ENCODE assay signal across 15 cellular contexts in the genomic region with DNA sequence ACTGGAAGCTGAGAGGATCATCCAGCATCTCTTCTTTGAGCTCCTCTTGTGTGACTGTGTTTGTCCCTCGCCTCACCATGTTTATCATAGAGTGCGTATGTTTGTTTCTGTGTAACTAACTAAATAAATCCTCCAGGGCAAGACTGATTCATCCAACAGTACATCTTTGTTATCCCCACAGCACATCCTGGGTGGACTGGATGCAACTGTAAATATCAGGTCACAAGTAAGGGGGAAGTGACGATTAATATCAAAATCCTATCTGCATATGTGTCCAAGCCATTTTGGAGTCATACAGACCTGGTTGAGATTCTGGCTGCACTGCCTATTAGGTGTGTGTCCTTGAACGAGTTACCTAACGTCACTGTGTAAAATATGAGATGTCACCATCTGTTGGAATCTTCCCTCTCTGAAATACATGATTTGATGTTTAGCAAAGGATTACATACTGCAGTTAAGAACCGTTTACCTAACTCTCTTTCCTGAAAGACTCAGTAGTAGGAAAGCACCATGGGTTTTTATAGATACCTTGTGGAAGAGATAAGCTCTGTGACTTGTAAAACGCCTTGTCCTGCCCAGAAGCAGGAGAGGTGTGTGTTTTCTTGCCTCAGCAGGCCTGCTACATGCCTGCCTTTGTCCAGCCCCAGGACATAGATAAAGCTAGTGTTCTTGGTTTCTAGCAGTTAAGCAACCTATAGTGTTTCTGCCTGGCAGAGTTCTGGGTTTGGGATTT. TPM values are rescaled to one million over a fixed set of nuclear protein-coding genes. Genes with fewer than 3 reads are reported as not detected.
DNase-seq lines count a peak whose midpoint lies in the region; ATAC-seq, FAIRE-seq and TF ChIP-seq lines count a peak whose summit lies in the region.
"Had no signal": no experiment of that assay in that cellular context is flagged by ENCODE, and none has a peak within 500 bp of the region (broad histone marks: within the 10 kb centered on the region; RNA-seq: fewer than 3 reads in every experiment).

No MANE protein-coding gene starts in this region.

- H3K9ac ChIP-seq in Karpas-422 (ENCODE audit: low read length): no peak overlapping the region

- H3K79me2 ChIP-seq in Karpas-422 (ENCODE audit: low read length): peaks cover 78% of the 10 kb centered on the region

- no peak overlapping the region for H3K27ac ChIP-seq in CD4-positive, CD25-positive, alpha-beta regulatory T cell (ENCODE audit: insufficient read depth, low read length, poor library complexity, severe bottlenecking)
- H3K27ac ChIP-seq in Karpas-422 (ENCODE audit: low read length): 0 out of 2 replicates have a peak overlapping the region, but pooled peaks have one; percentile 6

- no peak for DNase-seq in CD4-positive, CD25-positive, alpha-beta regulatory T cell
- DNase-seq in Karpas-422: no peak
- DNase-seq in bronchial epithelial cell (ENCODE audit: low read depth): peak; percentile 97
- DNase-seq in nephron progenitor cell: no peak
- DNase-seq in CD1c-positive myeloid dendritic cell (ENCODE audit: extremely low spot score): no peak
- no peak for DNase-seq in activated CD4-positive, alpha-beta T cell treated with anti-CD3 and anti-CD28 coated beads for 48 hours
- no peak for DNase-seq in SIG-M5 (lab: John Stamatoyannopoulos, UW)
- DNase-seq: activated CD4-positive, alpha-beta memory T cell treated with anti-CD3 and anti-CD28 coated beads, Interleukin-2, amount 10 ng/mL, durations not matched to agents 7 days and 5 days; activated naive CD8-positive, alpha-beta T cell treated with anti-CD3 and anti-CD28 coated beads for 36 hours; H7; hippocampal formation; KBM-7; NCI-H446 had no signal

- no peak for ATAC-seq in CD4-positive, CD25-positive, alpha-beta regulatory T cell (ENCODE audit: low read depth in 2 of 2)
- no peak for ATAC-seq in GM21447 (IDR thresholded peaks at IDR 0.05; ENCODE audit: unreplicated experiment)

- no peak overlapping the region for H3K4me3 ChIP-seq in CD4-positive, CD25-positive, alpha-beta regulatory T cell (ENCODE audit: low read depth, low read length)
- H3K4me3 ChIP-seq in Karpas-422 (ENCODE audit: low read length) (no peak overlapping the region), bronchial epithelial cell (ENCODE audit: low read depth, low read length) (no peak overlapping the region)

- no peak for FAIRE-seq in bronchial epithelial cell (lab: Jason Lieb, UNC)

- H3K9me3 Mint-ChIP-seq in CD4-positive, CD25-positive, alpha-beta regulatory T cell: peaks cover 0 to 1% (median 0%) of the 10 kb centered on the region in 7 donors
- no peaks in the 10 kb centered on the region for H3K9me3 Mint-ChIP-seq in nephron progenitor cell
- H3K9me3 Mint-ChIP-seq: activated CD4-positive, alpha-beta memory T cell treated with anti-CD3 and anti-CD28 coated beads, Interleukin-2, amount 10 ng/mL, durations not matched to agents 7 days and 5 days; activated naive CD8-positive, alpha-beta T cell treated with anti-CD3 and anti-CD28 coated beads for 36 hours had no signal

- no peaks in the 10 kb centered on the region for H3K9me3 ChIP-seq in CD4-positive, CD25-positive, alpha-beta regulatory T cell (ENCODE audit: control insufficient read depth in 2 of 2, low read length in 2 of 2)
- H3K9me3 ChIP-seq in Karpas-422 (ENCODE audit: low read length): no peaks in the 10 kb centered on the region

- H3K27me3 ChIP-seq in CD4-positive, CD25-positive, alpha-beta regulatory T cell (ENCODE audit: control insufficient read depth, insufficient read depth, low read length): no peaks in the 10 kb centered on the region
- H3K27me3 ChIP-seq in Karpas-422 (ENCODE audit: low read length): no peaks in the 10 kb centered on the region
- H3K27me3 ChIP-seq in bronchial epithelial cell (ENCODE audit: control insufficient read depth, insufficient read depth, low read length): no peaks in the 10 kb centered on the region

- peaks cover 7% of the 10 kb centered on the region for H3K4me1 ChIP-seq in CD4-positive, CD25-positive, alpha-beta regulatory T cell (ENCODE audit: control insufficient read depth, insufficient read depth, low read length, poor library complexity, severe bottlenecking)
- peaks cover 34% of the 10 kb centered on the region for H3K4me1 ChIP-seq in Karpas-422 (ENCODE audit: low read length)

- no peak overlapping the region for H2AFZ ChIP-seq in Karpas-422 (ENCODE audit: low read length)

- peaks cover 21% of the 10 kb centered on the region for H3K36me3 Mint-ChIP-seq in CD4-positive, CD25-positive, alpha-beta regulatory T cell
- H3K36me3 Mint-ChIP-seq in nephron progenitor cell (ENCODE audit: low read depth): peaks cover 14% of the 10 kb centered on the region

- no peak overlapping the region for H3K4me2 ChIP-seq in Karpas-422 (ENCODE audit: low read depth, low read length, poor library complexity, severe bottlenecking)

- H3K27ac Mint-ChIP-seq in CD4-positive, CD25-positive, alpha-beta regulatory T cell: peak overlapping the region in 2 of 3 donors; percentile 21 to 65
- peak overlapping the region; percentile 97 for H3K27ac Mint-ChIP-seq in nephron progenitor cell
- H3K27ac Mint-ChIP-seq: activated CD4-positive, alpha-beta memory T cell treated with anti-CD3 and anti-CD28 coated beads, Interleukin-2, amount 10 ng/mL, durations not matched to agents 7 days and 5 days; activated naive CD8-positive, alpha-beta T cell treated with anti-CD3 and anti-CD28 coated beads for 36 hours; B cell had no signal

- H3K9me2 ChIP-seq in Karpas-422 (replicated peaks; ENCODE audit: insufficient read depth, low read length): no peaks in the 10 kb centered on the region

- no peak for TF ChIP-seq CTCF in bronchial epithelial cell (IDR thresholded peaks at IDR 0.05; ENCODE audit: insufficient read depth, low read length, severe bottlenecking)
- no peak for TF ChIP-seq CTCF in nephron progenitor cell (IDR thresholded peaks at IDR 0.05)

- H3K4me3 Mint-ChIP-seq in CD4-positive, CD25-positive, alpha-beta regulatory T cell: peak overlapping the region in 1 of 4 donors; percentile 1
- no peak overlapping the region for H3K4me3 Mint-ChIP-seq in nephron progenitor cell
- H3K4me3 Mint-ChIP-seq: activated CD4-positive, alpha-beta memory T cell treated with anti-CD3 and anti-CD28 coated beads, Interleukin-2, amount 10 ng/mL, durations not matched to agents 7 days and 5 days; activated naive CD8-positive, alpha-beta T cell treated with anti-CD3 and anti-CD28 coated beads for 36 hours; B cell had no signal

- H3K27me3 Mint-ChIP-seq in CD4-positive, CD25-positive, alpha-beta regulatory T cell: no peaks in the 10 kb centered on the region
- H3K27me3 Mint-ChIP-seq in nephron progenitor cell (ENCODE audit: low read depth, poor library complexity): no peaks in the 10 kb centered on the region
- H3K27me3 Mint-ChIP-seq: activated CD4-positive, alpha-beta memory T cell treated with anti-CD3 and anti-CD28 coated beads, Interleukin-2, amount 10 ng/mL, durations not matched to agents 7 days and 5 days; activated naive CD8-positive, alpha-beta T cell treated with anti-CD3 and anti-CD28 coated beads for 36 hours; B cell had no signal

- peaks cover 10 to 62% (median 46%) of the 10 kb centered on the region in 4 donors for H3K4me1 Mint-ChIP-seq in CD4-positive, CD25-positive, alpha-beta regulatory T cell
- H3K4me1 Mint-ChIP-seq in nephron progenitor cell: peaks cover 77% of the 10 kb centered on the region

- H3K36me3 ChIP-seq in CD4-positive, CD25-positive, alpha-beta regulatory T cell (ENCODE audit: control insufficient read depth, insufficient read depth, low read length): peaks cover 11% of the 10 kb centered on the region
- H3K36me3 ChIP-seq in Karpas-422 (ENCODE audit: insufficient read depth, low read length): no peaks in the 10 kb centered on the region
- no peaks in the 10 kb centered on the region for H3K36me3 ChIP-seq in bronchial epithelial cell (ENCODE audit: control insufficient read depth, insufficient read depth, low read length)

- no peaks in the 10 kb centered on the region for H4K20me1 ChIP-seq in Karpas-422 (ENCODE audit: insufficient read depth, low read depth, low read length)

RNA-seq across cellular contexts. Expression of gene WBP1L, which starts 25.8 kb away (rescaled TPM):
- total RNA-seq in CD4-positive, CD25-positive, alpha-beta regulatory T cell: 27.7 TPM
- 10 to 100 TPM; 26.9 to 38.5 (median 28.3) TPM for polyA plus RNA-seq in CD4-positive, CD25-positive, alpha-beta regulatory T cell
- total RNA-seq in Karpas-422 (2014; rRNA removed; shearing (Covaris generic); ENCODE audit: low replicate concordance): 34.8 and 43.0 TPM in 2 replicates
- 26.1 and 36.4 TPM in 2 replicates for total RNA-seq in bronchial epithelial cell

RNA-seq across cellular contexts. Expression of gene SFXN2, which starts 55.1 kb away (rescaled TPM):
- 9.9 TPM for total RNA-seq in CD4-positive, CD25-positive, alpha-beta regulatory T cell
- polyA plus RNA-seq in CD4-positive, CD25-positive, alpha-beta regulatory T cell: 10 to 100 TPM in 2 of 4 donors, 1 to 10 TPM in 2; 4.9 to 11.5 (median 8.9) TPM
- total RNA-seq in Karpas-422 (2014; rRNA removed; shearing (Covaris generic); ENCODE audit: low replicate concordance): 10.2 and 25.8 TPM in 2 replicates
- total RNA-seq in bronchial epithelial cell: 0.64 and 3.4 TPM in 2 replicates

RNA-seq across cellular contexts. Expression of gene ARL3, which starts 55.3 kb away (rescaled TPM):
- 2.0 TPM for total RNA-seq in CD4-positive, CD25-positive, alpha-beta regulatory T cell
- polyA plus RNA-seq in CD4-positive, CD25-positive, alpha-beta regulatory T cell: 1 to 10 TPM; 2.3 to 3.3 (median 3.0) TPM
- total RNA-seq in Karpas-422 (2014; rRNA removed; shearing (Covaris generic); ENCODE audit: low replicate concordance): 4.6 and 6.6 TPM in 2 replicates
- 4.7 and 5.8 TPM in 2 replicates for total RNA-seq in bronchial epithelial cell
